In the genomic region with DNA sequence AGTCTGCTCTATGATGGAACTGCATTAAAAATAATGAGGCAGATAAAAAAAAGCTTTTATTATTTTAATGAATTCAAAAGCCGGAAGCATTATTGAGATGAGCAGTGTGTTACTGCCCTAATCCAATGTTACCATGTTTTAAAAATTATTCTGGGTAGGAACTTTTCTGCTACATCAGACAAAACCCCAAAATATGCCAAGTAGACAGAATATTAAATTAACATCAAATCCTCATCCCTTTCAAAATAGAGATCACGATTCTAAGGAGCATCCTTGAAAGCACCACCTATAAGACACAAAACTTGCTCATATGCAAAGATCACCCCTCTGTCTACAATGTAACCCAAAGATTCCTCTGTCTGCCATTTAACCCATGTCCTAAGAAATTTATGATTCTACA, we compare ENCODE assay signal across 11 cellular contexts.
"Had no signal": no experiment of that assay in that cellular context is flagged by ENCODE, and none has a peak within 500 bp of the region (broad histone marks: within the 10 kb centered on the region; RNA-seq: fewer than 3 reads in every experiment).

No MANE protein-coding gene starts in this region.

- H3K36me3 ChIP-seq: HAP-1 had no signal

- H3K4me3 ChIP-seq: GM23248, GM23338, HAP-1 had no signal

- DNase-seq: GM23248, GOT3, H7, H9, HCEC 1CT, HFFc6 had no signal

- H3K4me2 ChIP-seq: GM23338 had no signal

- H3K9ac ChIP-seq: GM23248 had no signal

- FAIRE-seq: H1, H54 had no signal

- H3K27ac ChIP-seq: GM23248 had no signal

- H2AFZ ChIP-seq: GM23248, GM23338 had no signal

- ATAC-seq: GM23338, HCT116 had no signal
